16 cellular contexts compared by ENCODE assay signal in the genomic region with DNA sequence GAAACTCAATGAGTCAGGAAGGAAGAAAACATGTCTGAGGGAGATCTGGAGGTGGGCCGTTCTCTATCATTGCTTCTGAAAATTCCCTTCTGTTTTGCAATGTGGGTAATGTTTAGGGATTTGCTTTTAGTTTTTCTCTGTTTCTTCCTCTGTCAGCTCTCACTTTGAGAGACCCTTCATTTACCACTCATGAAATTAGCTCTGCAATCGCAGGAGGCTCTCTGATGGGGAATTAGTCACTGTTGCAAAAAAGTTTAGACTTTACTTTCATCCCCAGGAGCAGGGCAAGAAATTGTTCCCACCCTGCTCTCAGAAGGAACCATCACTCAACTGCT.
DNase-seq lines count a peak whose midpoint lies in the region; ATAC-seq, FAIRE-seq and TF ChIP-seq lines count a peak whose summit lies in the region.
"Had no signal": no experiment of that assay in that cellular context is flagged by ENCODE, and none has a peak within 500 bp of the region (broad histone marks: within the 10 kb centered on the region; RNA-seq: fewer than 3 reads in every experiment).

No MANE protein-coding gene starts in this region.

- H3K27ac ChIP-seq in HUES64 (ENCODE audit: low read depth, low read length) (peak overlapping the region; percentile 60), kidney (ENCODE audit: low read depth in 2 of 2, low read length in 2 of 2) (peak overlapping the region; percentile 40 to 52), stomach (peak overlapping the region; percentile 52 to 77 (median 62))
- H3K27ac ChIP-seq: suprapubic skin had no signal

- DNase-seq in kidney (no peak), stomach (no peak), GM12891 (ENCODE audit: insufficient read length, low spot score) (no peak)
- DNase-seq: activated CD4-positive, alpha-beta T cell treated with anti-CD3 and anti-CD28 coated beads for 1 hour; activated CD8-positive, alpha-beta memory T cell treated with anti-CD3 and anti-CD28 coated beads, Interleukin-2, amount 50 U/mL, for 4 hours; DMS79 treated with DMSO at 0.1 percent for 48 hours; NCI-H2029; T-helper 1 cell had no signal

- peak overlapping the region in 4 of 5 experiments; percentile 17 to 67 (median 30) for H3K27ac Mint-ChIP-seq in brain
- H3K27ac Mint-ChIP-seq: activated naive CD8-positive, alpha-beta T cell; CD14-positive monocyte had no signal

- no peak for ATAC-seq in GM18873 (IDR thresholded peaks at IDR 0.05; ENCODE audit: low FRiP score, unreplicated experiment)
- ATAC-seq in HG02798 (IDR thresholded peaks at IDR 0.05; ENCODE audit: poor library complexity, unreplicated experiment): no peak

- H3K27me3 Mint-ChIP-seq in brain: peaks cover 5% of the 10 kb centered on the region
- H3K27me3 Mint-ChIP-seq: activated naive CD8-positive, alpha-beta T cell had no signal

- TF ChIP-seq EP300 in stomach (IDR thresholded peaks at IDR 0.05): no peak

- TF ChIP-seq CTCF in brain (conservative IDR thresholded peaks at IDR 0.05) (no peak), kidney (IDR thresholded peaks at IDR 0.05; ENCODE audit: borderline replicate concordance, extremely low read depth, insufficient read depth) (no peak), stomach (IDR thresholded peaks at IDR 0.05) (no peak)

- H3K9ac ChIP-seq in HUES64 (ENCODE audit: low read depth, low read length): peak overlapping the region; percentile 51; the same call in 1 of the 2 replicates
- peak overlapping the region in 1 of 2 donors; percentile 13 for H3K9ac ChIP-seq in kidney (ENCODE audit: low read length in 2 of 2)

- intact Hi-C loops in kidney (cut with DNase I) (no loop called here), stomach (cut with DNase I; ENCODE audit: low total_unique reads) (no loop called here)

- no peak for FAIRE-seq in kidney (lab: Jason Lieb, UNC)
- FAIRE-seq in GM12891 (lab: Jason Lieb, UNC): no peak
- FAIRE-seq: RCC 7860 had no signal

- H3K4me3 ChIP-seq in HUES64 (ENCODE audit: low read length) (no peak overlapping the region), kidney (ENCODE audit: low read length in 2 of 2) (no peak overlapping the region), stomach (no peak overlapping the region)
- H3K4me3 ChIP-seq: suprapubic skin had no signal

- peaks cover 0 to 14% (median 13%) of the 10 kb centered on the region in 5 experiments for H3K9me3 Mint-ChIP-seq in brain

- H3K36me3 ChIP-seq in HUES64 (ENCODE audit: insufficient read depth, low read length) (0 out of 2 replicates have a peak, but pooled peaks cover under 1% of the 10 kb centered on the region), kidney (ENCODE audit: control insufficient read depth in 1 of 2, insufficient read depth in 2 of 2, low read length in 2 of 2) (no peaks in the 10 kb centered on the region), stomach (peaks cover 0 to 6% (median 0%) of the 10 kb centered on the region in 4 donors)
- H3K36me3 ChIP-seq: suprapubic skin had no signal

- no peak overlapping the region for H3K4me3 Mint-ChIP-seq in brain
- H3K4me3 Mint-ChIP-seq: activated naive CD8-positive, alpha-beta T cell; CD14-positive monocyte had no signal

- 77% methylated on average over 2 of the region's 2 CpGs for WGBS in HUES64
- WGBS in stomach, 5 donors: 61 to 80% (median 66%) methylated on average over 2 of the region's 2 CpGs

- H3K4me1 Mint-ChIP-seq in brain: peaks cover 46% of the 10 kb centered on the region

- TF ChIP-seq POLR2A in stomach (IDR thresholded peaks at IDR 0.05) (no peak), GM12891 (IDR thresholded peaks at IDR 0.05; ENCODE audit: low read depth, low read length) (no peak)

- peaks cover 40% of the 10 kb centered on the region for H3K36me3 Mint-ChIP-seq in brain
- H3K36me3 Mint-ChIP-seq: CD14-positive monocyte had no signal

- H3K4me1 ChIP-seq in HUES64 (ENCODE audit: insufficient read depth, low read length) (peaks cover 52% of the 10 kb centered on the region), kidney (ENCODE audit: control insufficient read depth in 1 of 2, insufficient read depth in 1 of 2, low read depth in 1 of 2, low read length in 2 of 2) (peaks cover 41 to 55% of the 10 kb centered on the region in 2 donors), stomach (peaks cover 0 to 55% (median 44%) of the 10 kb centered on the region in 4 donors)
- H3K4me1 ChIP-seq: suprapubic skin had no signal

- H3K9me3 ChIP-seq in HUES64 (ENCODE audit: insufficient read depth, low read depth, low read length) (peaks cover 23% of the 10 kb centered on the region), kidney (ENCODE audit: control insufficient read depth in 1 of 2, low read length in 2 of 2) (peaks cover 0 to 9% of the 10 kb centered on the region in 2 donors), stomach (peaks cover 0 to 8% (median 6%) of the 10 kb centered on the region in 4 donors)
- H3K9me3 ChIP-seq: suprapubic skin had no signal

- H3K27me3 ChIP-seq in HUES64 (ENCODE audit: insufficient read depth, low read length) (no peaks in the 10 kb centered on the region), stomach (no peaks in the 10 kb centered on the region)
- H3K27me3 ChIP-seq: suprapubic skin had no signal

TF ChIP-seq in GM12891, 5 proteins besides CTCF, POLR2A, EP300 and RAD21:
- TF ChIP-seq POU2F2 (IDR thresholded peaks at IDR 0.05; ENCODE audit: low read depth, low read length) (no peak), SPI1 (IDR thresholded peaks at IDR 0.05; ENCODE audit: low read depth, low read length) (no peak), TAF1 (IDR thresholded peaks at IDR 0.05; ENCODE audit: low read depth, low read length) (no peak), PAX5 (IDR thresholded peaks at IDR 0.05; ENCODE audit: insufficient read depth, low read length, severe bottlenecking) (no peak), POLR2AphosphoS5 (IDR thresholded peaks at IDR 0.05; ENCODE audit: low read depth, low read length) (no peak)
